15 cellular contexts compared by ENCODE assay signal in genomic region chr10:58981846-58982245, GRCh38.
DNase-seq lines count a peak whose midpoint lies in the region; ATAC-seq and TF ChIP-seq lines count a peak whose summit lies in the region.
"Had no signal": no experiment of that assay in that cellular context is flagged by ENCODE, and none has a peak within 500 bp of the region (broad histone marks: within the 10 kb centered on the region; RNA-seq: fewer than 3 reads in every experiment).

No MANE protein-coding gene starts in this region.

- DNase-seq in HAP-1 (ENCODE audit: low spot score in 2 of 2) (peak; percentile 76 to 96), dorsolateral prefrontal cortex (no peak), neural crest cell (ENCODE audit: low read depth, low spot score) (no peak), NCI-H1436 treated with DMSO at 0.1 percent for 48 hours (lab: John Stamatoyannopoulos, UW) (no peak), HT-29 (ENCODE audit: low spot score) (no peak)
- DNase-seq in activated naive CD4-positive, alpha-beta T cell treated with anti-CD3 and anti-CD28 coated beads, Interleukin-2, amount 50 U/mL, for 72 hours (ENCODE audit: low spot score in 2 of 2) = no peak
- DNase-seq: DMS79, GDM1, IMR-90, NCI-H1417 treated with DMSO at 0.1 percent for 48 hours, NCI-H2081, NCI-H774, Peyer's patch had no signal

- H3K36me3 Mint-ChIP-seq in neural crest cell (ENCODE audit: low read depth) = no peaks in the 10 kb centered on the region
- no peaks in the 10 kb centered on the region for H3K36me3 Mint-ChIP-seq in activated naive CD4-positive, alpha-beta T cell treated with anti-CD3 and anti-CD28 coated beads, Interleukin-2, amount 50 U/mL, for 72 hours

- peaks cover 45% of the 10 kb centered on the region for H3K4me1 Mint-ChIP-seq in neural crest cell

- H3K27ac ChIP-seq in BLaER1 treated with 17β-estradiol and CSF1 and Interleukin-3, amounts not matched to agents 10 nM and 100 nM = 0 out of 22 replicates have a peak overlapping the region, but pooled peaks of 1 of the 11 experiments have one; percentile 20
- peak overlapping the region in 33 of 59 donors; percentile 3 to 66 (median 35) for H3K27ac ChIP-seq in dorsolateral prefrontal cortex
- H3K27ac ChIP-seq: A549, Peyer's patch had no signal

- H3K9ac ChIP-seq in BLaER1 treated with 17β-estradiol and CSF1 and Interleukin-3, amounts not matched to agents 10 nM and 100 nM = no peak overlapping the region

- H4K20me1 ChIP-seq in BLaER1 treated with 17β-estradiol and CSF1 and Interleukin-3, amounts not matched to agents 10 nM and 100 nM = no peaks in the 10 kb centered on the region

- intact Hi-C loops in dorsolateral prefrontal cortex (cut with DNase I) = no loop called here

- peak overlapping the region in 10 of 11 experiments; percentile 20 to 86 (median 66); a peak in 16 of 22 replicates for H3K4me2 ChIP-seq in BLaER1 treated with 17β-estradiol and CSF1 and Interleukin-3, amounts not matched to agents 10 nM and 100 nM
- H3K4me2 ChIP-seq: A549 had no signal

- peaks cover 11 to 49% (median 34%) of the 10 kb centered on the region in 10 experiments for H3K4me1 ChIP-seq in BLaER1 treated with 17β-estradiol and CSF1 and Interleukin-3, amounts not matched to agents 10 nM and 100 nM
- peaks cover 47% of the 10 kb centered on the region for H3K4me1 ChIP-seq in HAP-1
- H3K4me1 ChIP-seq: A549, Peyer's patch had no signal

- no peak overlapping the region for H3K4me3 ChIP-seq in BLaER1 treated with 17β-estradiol and CSF1 and Interleukin-3, amounts not matched to agents 10 nM and 100 nM
- H3K4me3 ChIP-seq in HAP-1 (no peak overlapping the region), dorsolateral prefrontal cortex (peak overlapping the region in 1 of 59 donors; percentile 5)
- H3K4me3 ChIP-seq: A549, Peyer's patch had no signal

- no peak for ATAC-seq in activated naive CD4-positive, alpha-beta T cell treated with anti-CD3 and anti-CD28 coated beads, Interleukin-2, amount 50 U/mL, for 72 hours
- ATAC-seq: A549 had no signal

- no peaks in the 10 kb centered on the region; a peak in 1 of 22 replicates for H3K9me3 ChIP-seq in BLaER1 treated with 17β-estradiol and CSF1 and Interleukin-3, amounts not matched to agents 10 nM and 100 nM (replicated peaks in 1 of 11)
- H3K9me3 ChIP-seq in HAP-1 = no peaks in the 10 kb centered on the region
- H3K9me3 ChIP-seq: A549, Peyer's patch had no signal

- peak overlapping the region; percentile 41 for H3K27ac Mint-ChIP-seq in neural crest cell (ENCODE audit: unreplicated experiment)
- H3K27ac Mint-ChIP-seq in activated naive CD4-positive, alpha-beta T cell treated with anti-CD3 and anti-CD28 coated beads, Interleukin-2, amount 50 U/mL, for 72 hours = no peak overlapping the region

- peak overlapping the region; percentile 5 for H3K4me3 Mint-ChIP-seq in neural crest cell

- no peak for TF ChIP-seq CTCF in dorsolateral prefrontal cortex (IDR thresholded peaks at IDR 0.05 in 54 of 56, conservative IDR thresholded peaks at IDR 0.05 in 2 of 56; ENCODE audit: low read depth in 1 of 56, partially characterized antibody in 56 of 56)
- no peak for TF ChIP-seq CTCF in neural crest cell (conservative IDR thresholded peaks at IDR 0.05)

- H3K27me3 ChIP-seq in BLaER1 treated with 17β-estradiol and CSF1 and Interleukin-3, amounts not matched to agents 10 nM and 100 nM = no peaks in the 10 kb centered on the region
- no peaks in the 10 kb centered on the region for H3K27me3 ChIP-seq in HAP-1 (ENCODE audit: low read depth)
- H3K27me3 ChIP-seq in dorsolateral prefrontal cortex = no peaks in the 10 kb centered on the region
- H3K27me3 ChIP-seq: Peyer's patch had no signal

- no peaks in the 10 kb centered on the region for H3K36me3 ChIP-seq in BLaER1 treated with 17β-estradiol and CSF1 and Interleukin-3, amounts not matched to agents 10 nM and 100 nM
- H3K36me3 ChIP-seq in HAP-1 (replicated peaks) = no peaks in the 10 kb centered on the region
- H3K36me3 ChIP-seq: Peyer's patch had no signal

- H3K27me3 Mint-ChIP-seq in neural crest cell (ENCODE audit: low read depth) = no peaks in the 10 kb centered on the region

- in situ Hi-C loops in HAP-1 (cut with MboI; ENCODE audit: low sequenced_read_pairs) = no loop called here

- no peaks in the 10 kb centered on the region for H3K9me3 Mint-ChIP-seq in neural crest cell
- peaks cover 2 to 5% of the 10 kb centered on the region in 2 donors for H3K9me3 Mint-ChIP-seq in activated naive CD4-positive, alpha-beta T cell treated with anti-CD3 and anti-CD28 coated beads, Interleukin-2, amount 50 U/mL, for 72 hours

Comparison
In these comparisons a context has a peak if more than half of its experiments do, and no peak if none do; other contexts are left out.
1. DNase-seq: peak in HAP-1 (2 of 2); none in dorsolateral prefrontal cortex (0 of 10), neural crest cell (single experiment), NCI-H1436 treated with DMSO at 0.1 percent for 48 hours (single experiment), HT-29 (single experiment) and activated naive CD4-positive, alpha-beta T cell treated with anti-CD3 and anti-CD28 coated beads, Interleukin-2, amount 50 U/mL, for 72 hours (0 of 2).